In genomic region chr4:60617731-60618130, GRCh38 we compare ENCODE assay signal across 32 cellular contexts.
"Had no signal": no experiment of that assay in that cellular context is flagged by ENCODE, and none has a peak within 500 bp of the region (broad histone marks: within the 10 kb centered on the region; RNA-seq: fewer than 3 reads in every experiment).

No MANE protein-coding gene starts in this region.

- H3K36me3 ChIP-seq: Peyer's patch, WERI-Rb-1 had no signal

- H3K27ac ChIP-seq: Peyer's patch, WERI-Rb-1 had no signal

- DNase-seq: activated CD4-positive, alpha-beta memory T cell treated with anti-CD3 and anti-CD28 coated beads, Interleukin-2, amount 10 ng/mL, durations not matched to agents 7 days and 5 days; activated CD4-positive, alpha-beta T cell treated with anti-CD3 and anti-CD28 coated beads for 1 hour; activated CD4-positive, alpha-beta T cell treated with anti-CD3 and anti-CD28 coated beads for 48 hours; activated CD4-positive, CD25-positive, alpha-beta regulatory T cell; activated CD8-positive, alpha-beta memory T cell treated with anti-CD3 and anti-CD28 coated beads for 24 hours; activated CD8-positive, alpha-beta memory T cell treated with anti-CD3 and anti-CD28 coated beads, Interleukin-2, amount 10 ng/mL, durations not matched to agents 7 days and 5 days; activated CD8-positive, alpha-beta memory T cell treated with anti-CD3 and anti-CD28 coated beads, Interleukin-2, amount 50 U/mL, for 48 hours; activated effector memory CD4-positive, alpha-beta T cell treated with Interleukin-2 at 50 U/mL for 16 hours; activated naive CD4-positive, alpha-beta T cell treated with anti-CD3 and anti-CD28 coated beads, Interleukin-2, amount 10 ng/mL, durations not matched to agents 7 days and 5 days; activated naive CD8-positive, alpha-beta T cell treated with anti-CD3 and anti-CD28 coated beads, Interleukin-2, amount 50 U/mL, for 24 hours; activated T-cell treated with anti-CD3 and anti-CD28 coated beads, Interleukin-2, amount 50 U/mL, for 48 hours; anterior cingulate cortex; central memory CD4-positive, alpha-beta T cell; MM.1S; MV-4-11; NCI-H1092; NCI-H1417; NCI-H146; NCI-H187; NCI-H2029 treated with DMSO at 0.1 percent for 48 hours; NCI-H2107; NCI-H2171; NCI-H510A; NCI-H526; NCI-H748 treated with DMSO at 0.1 percent for 48 hours; NK-92 treated with Interleukin-12 subunit alpha and Interleukin-12 subunit beta, amount 100 ng/mL, for 24 hours; PC-3; Peyer's patch; RPMI8226; SIG-M5; T1000; WERI-Rb-1 had no signal

- H3K27me3 ChIP-seq: Peyer's patch had no signal

- H3K4me1 ChIP-seq: Peyer's patch had no signal

- H3K9me3 ChIP-seq: Peyer's patch had no signal

- H3K4me3 ChIP-seq: Peyer's patch had no signal
